In genomic region chr6:44321210-44321609, GRCh38 we compare ENCODE assay signal across 8 cellular contexts. TPM values are rescaled to one million over a fixed set of nuclear protein-coding genes. Genes with fewer than 3 reads are reported as not detected.
"Had no signal": no experiment of that assay in that cellular context is flagged by ENCODE, and none has a peak within 500 bp of the region (broad histone marks: within the 10 kb centered on the region; RNA-seq: fewer than 3 reads in every experiment).

No MANE protein-coding gene starts in this region.

- DNase-seq: GDM1, GF-D8 had no signal

- ATAC-seq: GM12878 had no signal

- H3K4me3 ChIP-seq: GM12878 had no signal

- FAIRE-seq: G401.6, GM12878, GM12891, GM12892, GM18507, GM19239 had no signal

RNA-seq across cellular contexts. Expression of gene SPATS1, which starts 21.2 kb away (rescaled TPM):
- total RNA-seq: GM12878 had no signal

RNA-seq across cellular contexts. Expression of gene TMEM151B, which starts 51.0 kb away (rescaled TPM):
- total RNA-seq: GM12878 had no signal
